ENCODE assay signal across 13 cellular contexts in the genomic region with DNA sequence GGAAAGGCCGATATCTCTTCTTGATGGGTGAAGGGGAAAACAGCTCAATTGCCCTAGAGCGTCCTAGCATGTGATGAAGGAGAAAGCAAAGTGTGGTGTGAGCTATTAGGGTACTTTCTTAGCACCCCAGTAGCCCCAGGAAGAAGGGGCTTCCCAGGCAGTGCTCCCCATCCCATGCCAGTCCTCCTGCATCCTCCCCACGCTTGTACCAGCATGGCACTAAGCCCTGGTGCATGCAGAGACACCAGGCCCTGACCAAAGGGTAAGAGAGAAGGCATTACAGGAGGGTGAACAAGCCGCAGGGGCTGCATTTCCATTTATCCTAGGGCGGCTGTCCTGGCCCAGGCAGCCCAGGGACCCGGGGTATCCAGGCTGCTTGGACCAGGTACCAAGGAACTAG. TPM values are rescaled to one million over a fixed set of nuclear protein-coding genes. Genes with fewer than 3 reads are reported as not detected.
"Had no signal": no experiment of that assay in that cellular context is flagged by ENCODE, and none has a peak within 500 bp of the region (broad histone marks: within the 10 kb centered on the region; RNA-seq: fewer than 3 reads in every experiment).

No MANE protein-coding gene starts in this region.

- ATAC-seq: activated CD8-positive, alpha-beta memory T cell treated with anti-CD3 and anti-CD28 coated beads, Interleukin-2, amount 10 ng/mL, durations not matched to agents 7 days and 5 days; activated naive CD8-positive, alpha-beta T cell treated with anti-CD3 and anti-CD28 coated beads, Interleukin-2, amount 50 U/mL, for 24 hours; naive thymus-derived CD4-positive, alpha-beta T cell; stimulated activated naive CD8-positive, alpha-beta T cell treated with anti-CD3 and anti-CD28 coated beads, Interleukin-15, amount 100 ng/mL, for 72 hours had no signal

- H3K27ac Mint-ChIP-seq: activated CD8-positive, alpha-beta memory T cell treated with anti-CD3 and anti-CD28 coated beads, Interleukin-2, amount 10 ng/mL, durations not matched to agents 7 days and 5 days; activated naive CD8-positive, alpha-beta T cell treated with anti-CD3 and anti-CD28 coated beads, Interleukin-2, amount 50 U/mL, for 24 hours; activated T-cell treated with anti-CD3 and anti-CD28 coated beads, Interleukin-2, amount 50 U/mL, for 72 hours; stimulated activated naive CD8-positive, alpha-beta T cell treated with anti-CD3 and anti-CD28 coated beads, Interleukin-15, amount 100 ng/mL, for 72 hours had no signal

- DNase-seq: activated CD8-positive, alpha-beta memory T cell treated with anti-CD3 and anti-CD28 coated beads, Interleukin-2, amount 10 ng/mL, durations not matched to agents 7 days and 5 days; activated naive CD8-positive, alpha-beta T cell treated with anti-CD3 and anti-CD28 coated beads, Interleukin-2, amount 50 U/mL, for 24 hours; dorsolateral prefrontal cortex; mammary epithelial cell; naive thymus-derived CD4-positive, alpha-beta T cell; stimulated activated CD4-positive, alpha-beta T cell treated with anti-CD3 and anti-CD28 coated beads, Interleukin-15, amount 100 ng/mL, for 24 hours; stimulated activated CD4-positive, alpha-beta T cell treated with anti-CD3 and anti-CD28 coated beads, Interleukin-4, amount 100 ng/mL, for 24 hours; stimulated activated naive CD8-positive, alpha-beta T cell treated with anti-CD3 and anti-CD28 coated beads, Interleukin-15, amount 100 ng/mL, for 72 hours; uterus had no signal

- H3K9me3 ChIP-seq: ascending aorta, esophagus muscularis mucosa, thoracic aorta, uterus had no signal

- H3K4me3 ChIP-seq: ascending aorta, dorsolateral prefrontal cortex, esophagus muscularis mucosa, thoracic aorta, uterus had no signal

- H3K27ac ChIP-seq: ascending aorta, esophagus muscularis mucosa, thoracic aorta, uterus had no signal

- H3K27me3 ChIP-seq: ascending aorta, dorsolateral prefrontal cortex, uterus had no signal

- H3K27me3 Mint-ChIP-seq: stimulated activated naive CD8-positive, alpha-beta T cell treated with anti-CD3 and anti-CD28 coated beads, Interleukin-15, amount 100 ng/mL, for 72 hours had no signal

- H3K36me3 ChIP-seq: ascending aorta, esophagus muscularis mucosa, thoracic aorta, uterus had no signal

- H3K4me3 Mint-ChIP-seq: activated CD8-positive, alpha-beta memory T cell treated with anti-CD3 and anti-CD28 coated beads, Interleukin-2, amount 10 ng/mL, durations not matched to agents 7 days and 5 days; activated naive CD8-positive, alpha-beta T cell treated with anti-CD3 and anti-CD28 coated beads, Interleukin-2, amount 50 U/mL, for 24 hours; activated T-cell treated with anti-CD3 and anti-CD28 coated beads, Interleukin-2, amount 50 U/mL, for 72 hours; naive thymus-derived CD4-positive, alpha-beta T cell; stimulated activated naive CD8-positive, alpha-beta T cell treated with anti-CD3 and anti-CD28 coated beads, Interleukin-15, amount 100 ng/mL, for 72 hours had no signal

- H3K9me3 Mint-ChIP-seq: activated naive CD8-positive, alpha-beta T cell treated with anti-CD3 and anti-CD28 coated beads, Interleukin-2, amount 50 U/mL, for 24 hours; activated T-cell treated with anti-CD3 and anti-CD28 coated beads, Interleukin-2, amount 50 U/mL, for 72 hours; stimulated activated naive CD8-positive, alpha-beta T cell treated with anti-CD3 and anti-CD28 coated beads, Interleukin-15, amount 100 ng/mL, for 72 hours had no signal

RNA-seq across cellular contexts. Expression of a gene that starts 33.8 kb away (rescaled TPM):
- polyA plus RNA-seq: naive thymus-derived CD4-positive, alpha-beta T cell had no signal
